14 cellular contexts compared by ENCODE assay signal in the genomic region with DNA sequence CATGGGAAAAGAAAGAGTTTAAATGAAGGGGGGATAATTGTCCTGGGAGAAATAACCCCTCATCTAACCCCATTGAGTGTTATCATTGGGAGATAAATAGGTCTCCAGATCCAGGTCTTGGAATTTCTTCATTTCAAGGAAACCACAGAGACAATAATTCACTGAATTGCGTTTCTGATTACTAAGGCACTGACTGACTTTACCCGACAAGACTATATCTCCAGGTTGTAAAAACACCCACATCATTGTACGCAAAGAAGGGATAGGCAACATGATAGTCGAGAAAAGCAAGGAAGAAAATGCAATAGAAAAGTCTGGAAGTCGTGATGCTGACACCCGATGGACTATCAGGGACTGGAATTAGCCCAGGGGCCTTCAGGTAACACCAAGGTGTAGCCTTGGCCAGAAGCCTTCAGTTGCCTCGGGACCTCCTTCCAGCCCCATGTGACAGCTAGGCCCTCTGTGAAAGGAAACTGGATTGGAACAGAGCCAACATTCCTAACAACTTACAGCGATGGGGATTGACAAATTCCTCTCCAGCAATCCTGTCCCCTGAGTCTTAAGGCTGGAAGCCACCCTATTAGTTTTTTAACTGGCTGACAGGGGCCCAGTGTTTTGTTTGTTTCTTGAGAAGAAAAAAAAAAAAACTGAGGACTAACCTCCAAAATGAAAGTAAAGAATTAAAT. TPM values are rescaled to one million over a fixed set of nuclear protein-coding genes. Genes with fewer than 3 reads are reported as not detected.
DNase-seq lines count a peak whose midpoint lies in the region; ATAC-seq, FAIRE-seq and TF ChIP-seq lines count a peak whose summit lies in the region.
"Had no signal": no experiment of that assay in that cellular context is flagged by ENCODE, and none has a peak within 500 bp of the region (broad histone marks: within the 10 kb centered on the region; RNA-seq: fewer than 3 reads in every experiment).

No MANE protein-coding gene starts in this region.

- H3K4me1 ChIP-seq in A549, result no peaks in the 10 kb centered on the region
- H3K4me1 ChIP-seq in hepatocyte (ENCODE audit: insufficient read depth), result no peaks in the 10 kb centered on the region
- H3K4me1 ChIP-seq: BLaER1 treated with 17β-estradiol and CSF1 and Interleukin-3, amounts not matched to agents 10 nM and 100 nM; uterus had no signal

- H2AFZ ChIP-seq in hepatocyte, result no peak overlapping the region

- CTCF ChIA-PET in A549 (lab: Yijun Ruan, JAX), result no interaction called here

- no peaks in the 10 kb centered on the region for H3K9me2 ChIP-seq in hepatocyte (replicated peaks; ENCODE audit: insufficient read depth)

- no peak overlapping the region for H3K27ac Mint-ChIP-seq in stimulated activated memory B cell treated with anti-CD40 and anti-IgM and Interleukin-4, amounts not matched to agents 10 μg/mL and 1 μg/mL and 100 μg/mL, for 72 hours

- peaks cover 5% of the 10 kb centered on the region for H3K36me3 Mint-ChIP-seq in stimulated activated memory B cell treated with anti-CD40 and anti-IgM and Interleukin-4, amounts not matched to agents 10 μg/mL and 1 μg/mL and 100 μg/mL, for 72 hours

- no peak for TF ChIP-seq RAD21 in A549 (conservative IDR thresholded peaks at IDR 0.05 in 1 of 2, IDR thresholded peaks at IDR 0.05 in 1 of 2)

- no peak overlapping the region for H3K4me2 ChIP-seq in A549
- no peak overlapping the region for H3K4me2 ChIP-seq in hepatocyte
- H3K4me2 ChIP-seq: BLaER1 treated with 17β-estradiol and CSF1 and Interleukin-3, amounts not matched to agents 10 nM and 100 nM had no signal

- peak in 1 of 2 experiments; percentile 22 for DNase-seq in A549 (ENCODE audit: low read depth in 1 of 2, low spot score in 1 of 2)
- peak; percentile 11 for DNase-seq in HFF-Myc (ENCODE audit: extremely low read depth, low read depth)
- peak; percentile 15 for DNase-seq in astrocyte of the cerebellum (ENCODE audit: low read depth)
- DNase-seq in hepatocyte (ENCODE audit: low spot score), result peak; percentile 30
- no peak for DNase-seq in Kasumi-1 (lab: John Stamatoyannopoulos, UW)
- DNase-seq: aorta, Karpas-422, NCI-H524 treated with DMSO at 0.1 percent for 48 hours, uterus had no signal

- no peaks in the 10 kb centered on the region for H3K27me3 ChIP-seq in hepatocyte
- H3K27me3 ChIP-seq: BLaER1 treated with 17β-estradiol and CSF1 and Interleukin-3, amounts not matched to agents 10 nM and 100 nM; uterus had no signal

- H3K4me3 ChIP-seq in A549 (no peak overlapping the region), HFF-Myc (replicated peaks; ENCODE audit: low read depth, low read length) (no peak overlapping the region), astrocyte of the cerebellum (ENCODE audit: low read depth, low read length) (no peak overlapping the region), hepatocyte (no peak overlapping the region)
- H3K4me3 ChIP-seq: BLaER1 treated with 17β-estradiol and CSF1 and Interleukin-3, amounts not matched to agents 10 nM and 100 nM; uterus had no signal

- peak; percentile 89 for FAIRE-seq in A549 (lab: Jason Lieb, UNC)

- no peaks in the 10 kb centered on the region for H4K20me1 ChIP-seq in hepatocyte (ENCODE audit: insufficient read depth, poor library complexity, severe bottlenecking)
- H4K20me1 ChIP-seq: BLaER1 treated with 17β-estradiol and CSF1 and Interleukin-3, amounts not matched to agents 10 nM and 100 nM had no signal

- TF ChIP-seq POLR2A in A549 (IDR thresholded peaks at IDR 0.05; ENCODE audit: low read length), result no peak

- H3K27ac ChIP-seq in A549 (no peak overlapping the region), hepatocyte (no peak overlapping the region)
- H3K27ac ChIP-seq: BLaER1 treated with 17β-estradiol and CSF1 and Interleukin-3, amounts not matched to agents 10 nM and 100 nM; uterus had no signal

- in situ Hi-C loops in astrocyte of the cerebellum (cut with HindIII; ENCODE audit: low sequenced_read_pairs), result no loop called here

- no peaks in the 10 kb centered on the region for H3K4me1 Mint-ChIP-seq in stimulated activated memory B cell treated with anti-CD40 and anti-IgM and Interleukin-4, amounts not matched to agents 10 μg/mL and 1 μg/mL and 100 μg/mL, for 72 hours
- H3K4me1 Mint-ChIP-seq: neural crest cell had no signal

- WGBS in A549 (ENCODE audit: missing lambda C conversion rate), result 47% methylated on average over 8 of the region's 8 CpGs
- WGBS in hepatocyte (ENCODE audit: low lambda C conversion rate, missing lambda C conversion rate), result 65% methylated on average over 8 of the region's 8 CpGs

- no peaks in the 10 kb centered on the region for H3K79me2 ChIP-seq in hepatocyte

- H3K4me3 Mint-ChIP-seq in stimulated activated memory B cell treated with anti-CD40 and anti-IgM and Interleukin-4, amounts not matched to agents 10 μg/mL and 1 μg/mL and 100 μg/mL, for 72 hours, result no peak overlapping the region
- H3K4me3 Mint-ChIP-seq: neural crest cell had no signal

- H3K9me3 ChIP-seq in A549, result no peaks in the 10 kb centered on the region
- H3K9me3 ChIP-seq in hepatocyte (ENCODE audit: low read depth), result no peaks in the 10 kb centered on the region
- H3K9me3 ChIP-seq: BLaER1 treated with 17β-estradiol and CSF1 and Interleukin-3, amounts not matched to agents 10 nM and 100 nM; uterus had no signal

- TF ChIP-seq EP300 in A549 (IDR thresholded peaks at IDR 0.05), result no peak

- POLR2A ChIA-PET in A549 (lab: Yijun Ruan, JAX), result no interaction called here

- no peaks in the 10 kb centered on the region for H3K9me3 Mint-ChIP-seq in stimulated activated memory B cell treated with anti-CD40 and anti-IgM and Interleukin-4, amounts not matched to agents 10 μg/mL and 1 μg/mL and 100 μg/mL, for 72 hours

- no peaks in the 10 kb centered on the region for H3K27me3 Mint-ChIP-seq in stimulated activated memory B cell treated with anti-CD40 and anti-IgM and Interleukin-4, amounts not matched to agents 10 μg/mL and 1 μg/mL and 100 μg/mL, for 72 hours

- ATAC-seq in A549, result no peak
- ATAC-seq in stimulated activated memory B cell treated with anti-CD40 and anti-IgM and Interleukin-4, amounts not matched to agents 10 μg/mL and 1 μg/mL and 100 μg/mL, for 72 hours, result no peak
- ATAC-seq in HG03460 (IDR thresholded peaks at IDR 0.05; ENCODE audit: unreplicated experiment), result no peak
- no peak for ATAC-seq in GM21515 (IDR thresholded peaks at IDR 0.05; ENCODE audit: unreplicated experiment)

- no peak for TF ChIP-seq CTCF in A549 (IDR thresholded peaks at IDR 0.05)
- no peak for TF ChIP-seq CTCF in HFF-Myc (IDR thresholded peaks at IDR 0.05; ENCODE audit: low read depth, low read length, missing control alignments)
- TF ChIP-seq CTCF in astrocyte of the cerebellum (IDR thresholded peaks at IDR 0.05; ENCODE audit: low read depth, low read length, missing control alignments), result no peak
- no peak for TF ChIP-seq CTCF in hepatocyte (IDR thresholded peaks at IDR 0.05; ENCODE audit: poor library complexity)

- no peaks in the 10 kb centered on the region for H3K36me3 ChIP-seq in hepatocyte (replicated peaks; ENCODE audit: insufficient read depth, low read depth)
- H3K36me3 ChIP-seq: BLaER1 treated with 17β-estradiol and CSF1 and Interleukin-3, amounts not matched to agents 10 nM and 100 nM; uterus had no signal

TF ChIP-seq in A549, 52 proteins besides CTCF, POLR2A, EP300 and RAD21:
- TF ChIP-seq ZC3H11A (IDR thresholded peaks at IDR 0.05) (no peak), SMC3 (IDR thresholded peaks at IDR 0.05) (no peak)
TF ChIP-seq in A549: peak in this region for 0.

RNA-seq across cellular contexts. Expression of gene RAB9B, which starts 46.6 kb away (rescaled TPM):
- polyA plus RNA-seq in A549 (2011; rRNA removed) (0.15 and 0.16 TPM in 2 replicates), A549 (2017; fragmentation: RNase III; extraction: RNeasy Plus Mini Kit Qiagen cat#74134 plus additional on column Dnase treatment) (0.09 to 0.17 TPM (median 0.14 TPM) in 3 replicates), hepatocyte (1.6 and 2.2 TPM in 2 replicates)
- 0.01 and 0.03 TPM in 2 replicates for polyA plus RNA-seq in A549 (2012; cell fraction: cytosol; rRNA removed)
- 0.01 and 0.04 TPM in 2 replicates for polyA plus RNA-seq in A549 (2012; cell fraction: nucleus; rRNA removed)
- 0.05 and 0.17 TPM in 2 replicates for polyA minus RNA-seq in A549 (2011; rRNA and poly(A)+ RNA removed)
- total RNA-seq in hepatocyte, result 2.4 and 3.6 TPM in 2 replicates

Comparison
In these comparisons a context has a peak if more than half of its experiments do, and no peak if none do; other contexts are left out.
1. DNase-seq: peak in HFF-Myc (single experiment), astrocyte of the cerebellum (single experiment) and hepatocyte (single experiment); none in Kasumi-1 (0 of 2).